19 cellular contexts compared by ENCODE assay signal in the genomic region with DNA sequence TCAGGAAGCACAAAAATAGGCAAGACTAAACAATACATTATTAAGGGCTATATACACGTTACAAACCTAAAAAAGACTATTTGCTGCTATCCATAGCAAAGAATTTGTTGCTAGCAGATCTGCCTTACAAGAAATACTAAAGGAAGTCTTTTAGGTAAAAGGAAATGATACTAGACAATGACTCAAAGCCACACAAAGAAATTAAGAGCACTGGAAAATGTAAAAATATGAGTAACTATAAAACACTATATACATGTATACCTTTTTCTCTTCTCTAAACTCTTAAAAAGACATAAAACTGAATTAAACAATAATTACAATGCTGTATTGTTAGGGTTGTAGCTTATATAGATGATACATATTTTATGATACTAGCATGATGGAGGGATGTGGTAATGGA.
"Had no signal": no experiment of that assay in that cellular context is flagged by ENCODE, and none has a peak within 500 bp of the region (broad histone marks: within the 10 kb centered on the region; RNA-seq: fewer than 3 reads in every experiment).

No MANE protein-coding gene starts in this region.

- ATAC-seq: left lobe of liver had no signal

- FAIRE-seq: keratinocyte had no signal

- H3K27ac ChIP-seq: coronary artery, neural progenitor cell, sigmoid colon, SK-N-MC, spleen, thyroid gland, VCaP had no signal

- H3K4me3 ChIP-seq: coronary artery, neural progenitor cell, sigmoid colon, SK-N-MC, spleen, thyroid gland had no signal

- H3K4me1 Mint-ChIP-seq: brain; central memory CD8-positive, alpha-beta T cell; neural progenitor cell had no signal

- H3K4me1 ChIP-seq: neural progenitor cell, sigmoid colon, spleen, thyroid gland had no signal

- H3K36me3 Mint-ChIP-seq: neural progenitor cell had no signal

- H3K36me3 ChIP-seq: neural progenitor cell, sigmoid colon, spleen, thyroid gland had no signal

- H3K27me3 Mint-ChIP-seq: brain; central memory CD8-positive, alpha-beta T cell had no signal

- H3K27me3 ChIP-seq: neural progenitor cell, sigmoid colon, spleen, thyroid gland had no signal

- H3K9ac ChIP-seq: neural progenitor cell had no signal

- H2AFZ ChIP-seq: neural progenitor cell had no signal

- H3K9me3 ChIP-seq: sigmoid colon, thyroid gland had no signal

- DNase-seq: activated CD4-positive, alpha-beta T cell treated with anti-CD3 and anti-CD28 coated beads for 48 hours; activated gamma-delta T cell treated with Interleukin-2 at 50 U/mL for 16 hours; amniotic stem cell; effector CD4-positive, alpha-beta T cell; foreskin fibroblast; hippocampal formation; mammary epithelial cell; naive B cell; sigmoid colon; spleen; thyroid gland had no signal

- H3K27ac Mint-ChIP-seq: brain, neural progenitor cell had no signal

- H3K4me3 Mint-ChIP-seq: brain; central memory CD8-positive, alpha-beta T cell; naive B cell; neural progenitor cell had no signal

- H3K4me2 ChIP-seq: neural progenitor cell had no signal
